12 cellular contexts compared by ENCODE assay signal in the genomic region with DNA sequence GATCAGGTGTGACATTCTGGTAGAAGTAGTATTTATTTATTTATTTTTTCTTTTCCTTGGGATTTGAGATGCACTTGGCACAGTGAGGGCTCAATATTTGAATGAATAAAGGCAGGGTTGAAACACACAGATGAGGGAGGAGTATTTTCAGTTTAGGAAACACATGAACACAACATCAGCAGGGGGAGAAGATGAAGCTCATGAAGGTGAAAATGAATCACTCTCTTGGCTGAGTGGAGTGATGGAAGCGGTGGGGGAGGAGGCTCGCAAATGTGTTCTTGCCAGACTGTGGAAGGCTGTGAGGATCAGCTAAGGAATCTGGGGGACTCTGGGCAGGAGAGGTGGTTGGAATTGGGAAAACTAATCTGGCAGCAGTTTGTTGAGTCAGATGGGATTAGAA. TPM values are rescaled to one million over a fixed set of nuclear protein-coding genes. Genes with fewer than 3 reads are reported as not detected.
DNase-seq lines count a peak whose midpoint lies in the region; ATAC-seq, FAIRE-seq and TF ChIP-seq lines count a peak whose summit lies in the region.
"Had no signal": no experiment of that assay in that cellular context is flagged by ENCODE, and none has a peak within 500 bp of the region (broad histone marks: within the 10 kb centered on the region; RNA-seq: fewer than 3 reads in every experiment).

No MANE protein-coding gene starts in this region.

- H3K4me3 ChIP-seq in SK-N-SH (ENCODE audit: low read depth in 2 of 2, low read length in 1 of 2) (no peak overlapping the region), GM12878 (no peak overlapping the region), stomach smooth muscle (ENCODE audit: low read length in 2 of 2) (no peak overlapping the region)
- H3K4me3 ChIP-seq: upper lobe of right lung had no signal

- no peak for TF ChIP-seq POLR2A in GM12878 (IDR thresholded peaks at IDR 0.05; ENCODE audit: low read depth, low read length)

- DNase-seq in SK-N-SH (no peak), GM12878 (ENCODE audit: low read depth, low spot score) (no peak), kidney glomerular epithelial cell (lab: John Stamatoyannopoulos, UW) (peak; percentile 14), NCI-H748 treated with DMSO at 0.1 percent for 48 hours (lab: John Stamatoyannopoulos, UW) (no peak), GM19239 (ENCODE audit: insufficient read length, low spot score) (no peak)
- DNase-seq: KG1; stimulated activated CD4-positive, alpha-beta T cell treated with anti-CD3 and anti-CD28 coated beads, Interleukin-4, amount 100 ng/mL, for 1 hour; upper lobe of right lung had no signal

- H3K4me1 ChIP-seq in SK-N-SH (ENCODE audit: control insufficient read depth in 1 of 2, insufficient read depth in 2 of 2, low read depth in 1 of 2, low read length in 1 of 2) (peaks cover 27 to 46% of the 10 kb centered on the region in 2 experiments), GM12878 (ENCODE audit: control insufficient read depth, insufficient read depth, low read length) (peaks cover 45% of the 10 kb centered on the region), stomach smooth muscle (ENCODE audit: control insufficient read depth, insufficient read depth, low read length) (peaks cover 33% of the 10 kb centered on the region)

- intact Hi-C loops in GM12878 (cut with micrococcal nuclease; ENCODE audit: unreplicated experiment) = loop anchor here (5.0 kb wide), 1 partner anchor 50 kb away; no protein-coding TSS in a partner anchor

- in situ Hi-C loops in GM12878 (cut with MboI) = no loop called here

- 72% methylated on average over 2 of the region's 2 CpGs for WGBS in SK-N-SH (ENCODE audit: low lambda C conversion rate)
- WGBS in GM12878 (ENCODE audit: insufficient coverage, insufficient replicate concordance, low lambda C conversion rate, missing lambda C conversion rate) = 93% methylated on average over 2 of the region's 2 CpGs

- SMC1A ChIA-PET in GM12878 (lab: Charles Lee; ENCODE audit: uncharacterized antibody, unreplicated experiment) = interaction anchor here (0.6 to 3.6 kb wide), 13 partner anchors 8 to 79 kb away, joined by 3 to 48 read pairs (median 7); no protein-coding TSS in a partner anchor

- H3K9me2 ChIP-seq in SK-N-SH = no peaks in the 10 kb centered on the region

- no peak overlapping the region for H3K4me2 ChIP-seq in SK-N-SH
- H3K4me2 ChIP-seq in GM12878 (ENCODE audit: control insufficient read depth, insufficient read depth) = no peak overlapping the region

- H3K9ac ChIP-seq in SK-N-SH = no peak overlapping the region
- H3K9ac ChIP-seq in GM12878 (ENCODE audit: control insufficient read depth, insufficient read depth, low read length) = no peak overlapping the region
- H3K9ac ChIP-seq in stomach smooth muscle (ENCODE audit: low read length in 2 of 2) = no peak overlapping the region

- no peaks in the 10 kb centered on the region for H3K9me3 ChIP-seq in SK-N-SH
- H3K9me3 ChIP-seq in GM12878 (replicated peaks; ENCODE audit: control insufficient read depth, insufficient read depth, low read length) = no peaks in the 10 kb centered on the region
- no peaks in the 10 kb centered on the region for H3K9me3 ChIP-seq in stomach smooth muscle (ENCODE audit: control insufficient read depth in 2 of 2, low read length in 2 of 2)
- H3K9me3 ChIP-seq: upper lobe of right lung had no signal

- TF ChIP-seq CTCF in SK-N-SH (IDR thresholded peaks at IDR 0.05) (no peak), GM12878 (IDR thresholded peaks at IDR 0.05 in 2 of 3, conservative IDR thresholded peaks at IDR 0.05 in 1 of 3; ENCODE audit: control insufficient read depth in 2 of 3, extremely low read depth in 1 of 3, insufficient read depth in 1 of 3, low read depth in 3 of 3, low read length in 3 of 3) (no peak)

- no peaks in the 10 kb centered on the region for H3K36me3 ChIP-seq in SK-N-SH (replicated peaks in 1 of 2; ENCODE audit: control insufficient read depth in 1 of 2, insufficient read depth in 2 of 2, low read length in 1 of 2)
- no peaks in the 10 kb centered on the region; a peak in 1 of 4 replicates for H3K36me3 ChIP-seq in GM12878 (ENCODE audit: control insufficient read depth in 2 of 2, insufficient read depth in 2 of 2, low read length in 1 of 2)
- H3K36me3 ChIP-seq in stomach smooth muscle (ENCODE audit: control insufficient read depth in 2 of 2, insufficient read depth in 2 of 2, low read length in 2 of 2) = no peaks in the 10 kb centered on the region
- H3K36me3 ChIP-seq: upper lobe of right lung had no signal

- H2AFZ ChIP-seq in SK-N-SH (ENCODE audit: low read depth) (no peak overlapping the region), GM12878 (ENCODE audit: control insufficient read depth, low read depth, low read length) (no peak overlapping the region)

- H3K79me2 ChIP-seq in SK-N-SH (ENCODE audit: insufficient read depth) (peaks cover 68% of the 10 kb centered on the region), GM12878 (ENCODE audit: control insufficient read depth, insufficient read depth, low read length) (peaks cover 64% of the 10 kb centered on the region)

- FAIRE-seq in GM12878 (lab: Jason Lieb, UNC) = no peak
- FAIRE-seq in GM19239 (lab: Jason Lieb, UNC) = no peak
- FAIRE-seq: A204.1 had no signal

- ATAC-seq in SK-N-SH treated with all-trans-retinoic acid at 6 μM for 48 hours (peak; percentile 13; the same call in 1 of the 3 replicates), GM12878 (no peak), GM18520 (IDR thresholded peaks at IDR 0.05; ENCODE audit: unreplicated experiment) (no peak)
- ATAC-seq: upper lobe of right lung had no signal

- RAD21 ChIA-PET in GM12878 (lab: Charles Lee; ENCODE audit: unreplicated experiment) = interaction anchor here (1.6 to 3.5 kb wide), 6 partner anchors 8 to 79 kb away, joined by 3 to 37 read pairs (median 13); partner anchors contain the start of gene ARHGAP10

- H3F3A ChIP-seq in SK-N-SH (replicated peaks; ENCODE audit: insufficient read depth) = peaks cover 4% of the 10 kb centered on the region

- peak overlapping the region in 1 of 2 experiments; percentile 83; a peak in 2 of 4 replicates for H3K27ac ChIP-seq in SK-N-SH (ENCODE audit: low read depth in 2 of 2, low read length in 1 of 2)
- H3K27ac ChIP-seq in GM12878 (ENCODE audit: control insufficient read depth, insufficient read depth) = peak overlapping the region; percentile 3; the same call in 1 of the 2 replicates
- H3K27ac ChIP-seq in stomach smooth muscle (ENCODE audit: low read length) = peak overlapping the region; percentile 37
- H3K27ac ChIP-seq: upper lobe of right lung had no signal

- no TSS peak for BruUV-seq in GM12878 (replicated peaks; lab: Mats Ljungman, UMichigan)

- H3K27me3 ChIP-seq in SK-N-SH (ENCODE audit: insufficient read depth) (no peaks in the 10 kb centered on the region), GM12878 (replicated peaks in 1 of 2; ENCODE audit: control insufficient read depth in 2 of 2, insufficient read depth in 2 of 2, low read length in 1 of 2) (no peaks in the 10 kb centered on the region), stomach smooth muscle (ENCODE audit: control insufficient read depth in 1 of 2, insufficient read depth in 2 of 2, low read length in 2 of 2) (no peaks in the 10 kb centered on the region)
- H3K27me3 ChIP-seq: upper lobe of right lung had no signal

- TF ChIP-seq EP300 in SK-N-SH (IDR thresholded peaks at IDR 0.05; ENCODE audit: borderline replicate concordance in 1 of 2, low read depth in 1 of 2, low read length in 1 of 2) (no peak), GM12878 (IDR thresholded peaks at IDR 0.05; ENCODE audit: borderline replicate concordance in 1 of 2, control insufficient read depth in 1 of 2, low read depth in 2 of 2, low read length in 2 of 2) (no peak)

- TF ChIP-seq RAD21 in SK-N-SH (IDR thresholded peaks at IDR 0.05; ENCODE audit: low read length) (no peak), GM12878 (IDR thresholded peaks at IDR 0.05; ENCODE audit: insufficient read depth, low read depth, low read length) (no peak)

- CTCF ChIA-PET in SK-N-SH (lab: Yijun Ruan, JAX) (interaction anchor here (1.3 to 4.2 kb wide), 4 partner anchors 50 to 79 kb away, joined by 3 to 32 read pairs (median 4); no protein-coding TSS in a partner anchor), GM12878 (lab: Yijun Ruan, JAX) (interaction anchor here (0.5 to 5.6 kb wide), 5 partner anchors 8 to 77 kb away, joined by 3 to 81 read pairs (median 4); no protein-coding TSS in a partner anchor)

- H4K20me1 ChIP-seq in SK-N-SH (ENCODE audit: insufficient read depth) (peaks cover 5% of the 10 kb centered on the region; the same call in 1 of the 2 replicates), GM12878 (ENCODE audit: control insufficient read depth, insufficient read depth) (no peaks in the 10 kb centered on the region)

- POLR2A ChIA-PET in SK-N-SH (lab: Yijun Ruan, JAX) (interaction anchor here (0.6 kb wide), 1 partner anchor 26 kb away, joined by 4 read pairs; no protein-coding TSS in a partner anchor), GM12878 (lab: Charles Lee) (interaction anchor here (1.7 to 2.6 kb wide), 2 partner anchors 8 to 12 kb away, joined by 4 to 10 read pairs; no protein-coding TSS in a partner anchor)

TF ChIP-seq in SK-N-SH, 30 proteins besides CTCF, POLR2A, EP300 and RAD21 (continues in another document):
- TF ChIP-seq FOXM1 (IDR thresholded peaks at IDR 0.05; ENCODE audit: low read depth) (no peak), TEAD4 (IDR thresholded peaks at IDR 0.05; ENCODE audit: borderline replicate concordance, insufficient read depth) (no peak)

TF ChIP-seq in GM12878, 131 proteins besides CTCF, POLR2A, EP300 and RAD21 (continues in another document):
- no peak for TF ChIP-seq BHLHE40 (IDR thresholded peaks at IDR 0.05; ENCODE audit: borderline replicate concordance in 1 of 2, low read depth in 2 of 2, low read length in 1 of 2)

RNA-seq across cellular contexts. Expression of gene ARHGAP10, which starts 55.3 kb away (rescaled TPM):
- polyA plus RNA-seq in SK-N-SH (2012; rRNA removed) = 12.0 and 15.1 TPM in 2 replicates
- polyA plus RNA-seq in SK-N-SH (2012; cell fraction: cytosol; rRNA removed) = 12.9 and 13.8 TPM in 2 replicates
- 20.6 and 21.3 TPM in 2 replicates for polyA plus RNA-seq in SK-N-SH (2012; cell fraction: nucleus; rRNA removed)
- 220 and 233 TPM in 2 replicates for total RNA-seq in GM12878 (2013; cell fraction: nucleolus; rRNA removed)
- 16.2 and 19.8 TPM in 2 replicates for total RNA-seq in GM12878 (2014; rRNA removed)
- total RNA-seq in GM12878 (2014; rRNA removed; fragmentation: Illumina TruSeq; extraction: Trizol) = 20.9 and 23.2 TPM in 2 replicates
- total RNA-seq in GM12878 (2021) = 22.6 and 23.4 TPM in 2 replicates
- 17.2 TPM for polyA plus RNA-seq in GM12878 (2011; ENCODE audit: low read depth)
- polyA plus RNA-seq in GM12878 (2011; rRNA removed) = 9.6 and 13.3 TPM in 2 replicates
- polyA plus RNA-seq in GM12878 (2011; cell fraction: cytosol; rRNA removed) = 9.3 and 10.7 TPM in 2 replicates
- polyA plus RNA-seq in GM12878 (2011; cell fraction: nucleus; rRNA removed) = 19.6 and 20.4 TPM in 2 replicates
- 15.2 and 18.9 TPM in 2 replicates for polyA plus RNA-seq in GM12878 (2012)
- polyA plus RNA-seq in GM12878 (2014; fragmentation: Illumina TruSeq; extraction: Trizol) = 17.7 and 18.2 TPM in 2 replicates
- 1 to 10 TPM; 1.3 to 4.5 TPM for polyA plus RNA-seq in GM12878 (2014; fragmentation: Nextera tagmentation; extraction: Ambion mirVana)
- 14.2 and 14.5 TPM in 2 replicates for polyA plus RNA-seq in GM12878 (2014; rRNA removed)
- polyA plus RNA-seq in GM12878 (2016; fragmentation: Nextera tagmentation; extraction: Ambion mirVana) = 10 to 100 TPM; 24.0 to 25.8 TPM
- 21.9 and 25.0 TPM in 2 replicates for polyA minus RNA-seq in GM12878 (2011; rRNA and poly(A)+ RNA removed)
- polyA minus RNA-seq in GM12878 (2011; cell fraction: cytosol; rRNA and poly(A)+ RNA removed) = 6.1 and 7.2 TPM in 2 replicates
- 46.3 and 78.8 TPM in 2 replicates for polyA minus RNA-seq in GM12878 (2011; cell fraction: nucleus; rRNA and poly(A)+ RNA removed)
